Comparison of ENCODE assay signal across 17 cellular contexts in genomic region chr12:62776997-62777396, GRCh38.
"Had no signal": no experiment of that assay in that cellular context is flagged by ENCODE, and none has a peak within 500 bp of the region (broad histone marks: within the 10 kb centered on the region; RNA-seq: fewer than 3 reads in every experiment).

No MANE protein-coding gene starts in this region.

- H3K4me3 Mint-ChIP-seq: naive thymus-derived CD8-positive, alpha-beta T cell had no signal

- H3K4me3 ChIP-seq: dorsolateral prefrontal cortex, gastrocnemius medialis, heart right ventricle, left ventricle myocardium inferior, lung, right atrium auricular region, stomach, thoracic aorta had no signal

- H3K9me3 ChIP-seq: gastrocnemius medialis, heart right ventricle, left ventricle myocardium inferior, right atrium auricular region, stomach, thoracic aorta had no signal

- FAIRE-seq: small intestine had no signal

- H3K9me3 Mint-ChIP-seq: naive thymus-derived CD8-positive, alpha-beta T cell had no signal

- H3K27ac Mint-ChIP-seq: naive thymus-derived CD8-positive, alpha-beta T cell had no signal

- H3K36me3 Mint-ChIP-seq: naive thymus-derived CD8-positive, alpha-beta T cell had no signal

- H3K27me3 ChIP-seq: dorsolateral prefrontal cortex, gastrocnemius medialis, heart right ventricle, right atrium auricular region, stomach had no signal

- H3K36me3 ChIP-seq: gastrocnemius medialis, heart right ventricle, left ventricle myocardium inferior, right atrium auricular region, stomach, thoracic aorta had no signal

- ATAC-seq: esophagus mucosa; gastrocnemius medialis; heart right ventricle; naive thymus-derived CD8-positive, alpha-beta T cell had no signal

- H3K27ac ChIP-seq: dorsolateral prefrontal cortex, gastrocnemius medialis, heart right ventricle, left ventricle myocardium inferior, right atrium auricular region, stomach, thoracic aorta had no signal

- DNase-seq: cortex of kidney; dorsolateral prefrontal cortex; effector CD8-positive, alpha-beta T cell; gastrocnemius medialis; heart right ventricle; islet precursor cell; left ventricle myocardium inferior; naive thymus-derived CD8-positive, alpha-beta T cell; small intestine; stimulated activated CD4-positive, alpha-beta T cell treated with anti-CD3 and anti-CD28 coated beads, Interleukin-12 subunit alpha, Interleukin-12 subunit beta, amount 100 ng/mL, for 4 hours; stimulated activated naive CD4-positive, alpha-beta T cell; stomach; trophoblast cell had no signal

- H3K4me1 Mint-ChIP-seq: naive thymus-derived CD8-positive, alpha-beta T cell had no signal

- H3K27me3 Mint-ChIP-seq: naive thymus-derived CD8-positive, alpha-beta T cell had no signal

- H3K4me1 ChIP-seq: gastrocnemius medialis, right atrium auricular region had no signal
